ENCODE assay signal across 14 cellular contexts in the genomic region with DNA sequence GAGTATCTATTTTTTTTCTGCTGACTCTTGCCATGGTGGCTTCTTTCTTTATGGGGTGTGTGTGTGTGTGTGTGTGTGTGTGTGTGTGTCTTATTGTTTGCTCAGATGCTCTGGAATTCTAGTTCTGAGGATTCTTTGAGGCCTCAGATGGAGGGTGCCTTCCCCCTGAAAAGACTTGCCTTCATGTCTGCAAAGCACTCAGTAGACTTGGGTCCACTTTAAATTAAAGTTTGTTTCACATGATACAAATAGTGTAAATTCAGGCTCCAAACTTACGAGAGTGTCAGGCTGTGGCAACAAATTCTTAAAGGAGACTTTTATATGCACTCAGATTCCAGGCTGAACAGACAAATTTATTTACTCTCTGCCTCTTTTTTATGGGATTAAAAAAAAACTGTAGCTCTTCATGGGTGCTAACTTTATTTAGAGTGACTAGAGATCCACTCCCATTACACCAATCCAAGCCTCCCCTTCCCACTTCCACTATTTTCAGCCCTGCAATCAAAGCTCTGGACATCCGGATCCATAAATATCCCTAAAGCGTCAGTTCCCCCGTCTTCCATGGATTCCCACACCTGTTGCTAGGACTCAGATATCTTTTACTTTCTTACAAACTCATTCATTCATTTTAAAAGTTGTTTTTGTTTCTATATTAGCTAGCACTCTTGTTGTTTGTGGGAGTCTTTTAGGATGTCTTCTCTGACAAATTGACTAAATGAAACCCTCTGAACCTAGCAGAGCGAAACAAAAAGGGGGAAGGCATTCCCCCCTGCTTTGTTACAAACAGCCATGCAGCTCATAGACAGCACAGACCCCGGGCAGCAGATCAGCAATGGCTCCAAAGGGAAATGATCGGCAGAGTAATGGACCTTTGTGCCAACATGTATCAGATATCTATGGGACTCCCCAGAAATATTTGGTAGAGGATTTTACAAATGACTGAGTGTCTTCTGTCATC.
"Had no signal": no experiment of that assay in that cellular context is flagged by ENCODE, and none has a peak within 500 bp of the region (broad histone marks: within the 10 kb centered on the region; RNA-seq: fewer than 3 reads in every experiment).

No MANE protein-coding gene starts in this region.

- H3K79me2 ChIP-seq: hepatocyte had no signal

- H3K4me2 ChIP-seq: hepatocyte had no signal

- H3K4me1 ChIP-seq: thyroid gland had no signal

- H3K4me3 ChIP-seq: hepatocyte, thyroid gland had no signal

- H3K36me3 ChIP-seq: neutrophil, thyroid gland had no signal

- H3K9me3 ChIP-seq: neutrophil, thyroid gland had no signal

- H3K27ac ChIP-seq: epithelial cell of prostate, hepatocyte, neutrophil, thyroid gland had no signal

- H3K27me3 ChIP-seq: hepatocyte, thyroid gland had no signal

- H2AFZ ChIP-seq: hepatocyte had no signal

- DNase-seq: activated B cell treated with CpG ODN at 0.5 μM for 24 hours; activated CD4-positive, alpha-beta memory T cell treated with anti-CD3 and anti-CD28 coated beads, Interleukin-2, amount 10 ng/mL, durations not matched to agents 7 days and 5 days; activated CD4-positive, alpha-beta T cell treated with anti-CD3 and anti-CD28 coated beads for 48 hours; activated CD8-positive, alpha-beta memory T cell treated with anti-CD3 and anti-CD28 coated beads, Interleukin-2, amount 10 ng/mL, durations not matched to agents 7 days and 5 days; activated naive CD8-positive, alpha-beta T cell treated with anti-CD3 and anti-CD28 coated beads for 36 hours; amniotic stem cell; foreskin fibroblast; stimulated activated CD4-positive, alpha-beta T cell treated with anti-CD3 and anti-CD28 coated beads, Interleukin-2, amount 100 ng/mL, for 24 hours; stimulated activated naive CD4-positive, alpha-beta T cell treated with Interleukin-2 at 50 U/mL for 16 hours; T-cell; thyroid gland had no signal

- ATAC-seq: activated CD8-positive, alpha-beta memory T cell treated with anti-CD3 and anti-CD28 coated beads, Interleukin-2, amount 10 ng/mL, durations not matched to agents 7 days and 5 days; T-cell had no signal
